ENCODE assay signal across 1 cellular context in genomic region chr6:132730560-132730959, GRCh38.
TF ChIP-seq lines count a peak whose summit lies in the region.

No MANE protein-coding gene starts in this region.

TF ChIP-seq in HepG2, 621 proteins besides CTCF, POLR2A, EP300 and RAD21 (continued from another document and continues in another):
- TF ChIP-seq, protein P1, sequence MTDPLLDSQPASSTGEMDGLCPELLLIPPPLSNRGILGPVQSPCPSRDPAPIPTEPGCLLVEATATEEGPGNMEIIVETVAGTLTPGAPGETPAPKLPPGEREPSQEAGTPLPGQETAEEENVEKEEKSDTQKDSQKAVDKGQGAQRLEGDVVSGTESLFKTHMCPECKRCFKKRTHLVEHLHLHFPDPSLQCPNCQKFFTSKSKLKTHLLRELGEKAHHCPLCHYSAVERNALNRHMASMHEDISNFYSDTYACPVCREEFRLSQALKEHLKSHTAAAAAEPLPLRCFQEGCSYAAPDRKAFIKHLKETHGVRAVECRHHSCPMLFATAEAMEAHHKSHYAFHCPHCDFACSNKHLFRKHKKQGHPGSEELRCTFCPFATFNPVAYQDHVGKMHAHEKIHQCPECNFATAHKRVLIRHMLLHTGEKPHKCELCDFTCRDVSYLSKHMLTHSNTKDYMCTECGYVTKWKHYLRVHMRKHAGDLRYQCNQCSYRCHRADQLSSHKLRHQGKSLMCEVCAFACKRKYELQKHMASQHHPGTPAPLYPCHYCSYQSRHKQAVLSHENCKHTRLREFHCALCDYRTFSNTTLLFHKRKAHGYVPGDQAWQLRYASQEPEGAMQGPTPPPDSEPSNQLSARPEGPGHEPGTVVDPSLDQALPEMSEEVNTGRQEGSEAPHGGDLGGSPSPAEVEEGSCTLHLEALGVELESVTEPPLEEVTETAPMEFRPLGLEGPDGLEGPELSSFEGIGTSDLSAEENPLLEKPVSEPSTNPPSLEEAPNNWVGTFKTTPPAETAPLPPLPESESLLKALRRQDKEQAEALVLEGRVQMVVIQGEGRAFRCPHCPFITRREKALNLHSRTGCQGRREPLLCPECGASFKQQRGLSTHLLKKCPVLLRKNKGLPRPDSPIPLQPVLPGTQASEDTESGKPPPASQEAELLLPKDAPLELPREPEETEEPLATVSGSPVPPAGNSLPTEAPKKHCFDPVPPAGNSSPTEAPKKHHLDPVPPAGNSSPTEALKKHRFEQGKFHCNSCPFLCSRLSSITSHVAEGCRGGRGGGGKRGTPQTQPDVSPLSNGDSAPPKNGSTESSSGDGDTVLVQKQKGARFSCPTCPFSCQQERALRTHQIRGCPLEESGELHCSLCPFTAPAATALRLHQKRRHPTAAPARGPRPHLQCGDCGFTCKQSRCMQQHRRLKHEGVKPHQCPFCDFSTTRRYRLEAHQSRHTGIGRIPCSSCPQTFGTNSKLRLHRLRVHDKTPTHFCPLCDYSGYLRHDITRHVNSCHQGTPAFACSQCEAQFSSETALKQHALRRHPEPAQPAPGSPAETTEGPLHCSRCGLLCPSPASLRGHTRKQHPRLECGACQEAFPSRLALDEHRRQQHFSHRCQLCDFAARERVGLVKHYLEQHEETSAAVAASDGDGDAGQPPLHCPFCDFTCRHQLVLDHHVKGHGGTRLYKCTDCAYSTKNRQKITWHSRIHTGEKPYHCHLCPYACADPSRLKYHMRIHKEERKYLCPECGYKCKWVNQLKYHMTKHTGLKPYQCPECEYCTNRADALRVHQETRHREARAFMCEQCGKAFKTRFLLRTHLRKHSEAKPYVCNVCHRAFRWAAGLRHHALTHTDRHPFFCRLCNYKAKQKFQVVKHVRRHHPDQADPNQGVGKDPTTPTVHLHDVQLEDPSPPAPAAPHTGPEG (CRISPR knock-in tag; IDR thresholded peaks at IDR 0.05): no peak
- TF ChIP-seq ZBTB1 (CRISPR knock-in tag; IDR thresholded peaks at IDR 0.05; ENCODE audit: borderline replicate concordance) (no peak), DRAP1 (CRISPR knock-in tag; IDR thresholded peaks at IDR 0.05) (no peak), PAXIP1 (CRISPR knock-in tag; conservative IDR thresholded peaks at IDR 0.05) (peak; percentile 71), ZNF326 (CRISPR knock-in tag; IDR thresholded peaks at IDR 0.05; ENCODE audit: borderline replicate concordance) (no peak), ZNF34 (CRISPR knock-in tag; IDR thresholded peaks at IDR 0.05; ENCODE audit: borderline replicate concordance) (no peak), ZNF230 (CRISPR knock-in tag; IDR thresholded peaks at IDR 0.05) (no peak), ZNF788 (CRISPR knock-in tag; IDR thresholded peaks at IDR 0.05; ENCODE audit: borderline replicate concordance) (no peak), NAIF1 (CRISPR knock-in tag; IDR thresholded peaks at IDR 0.05; ENCODE audit: borderline replicate concordance) (no peak), NR3C1 (CRISPR knock-in tag; IDR thresholded peaks at IDR 0.05) (no peak), RNF2 (conservative IDR thresholded peaks at IDR 0.05; ENCODE audit: low read depth) (no peak), ZSCAN20 (CRISPR knock-in tag; IDR thresholded peaks at IDR 0.05; ENCODE audit: borderline replicate concordance) (no peak), ZSCAN25 (CRISPR knock-in tag; IDR thresholded peaks at IDR 0.05) (no peak), EHMT2 (IDR thresholded peaks at IDR 0.05; ENCODE audit: borderline replicate concordance, low read depth, low read length) (no peak), CREBL2 (CRISPR knock-in tag; IDR thresholded peaks at IDR 0.05; ENCODE audit: borderline replicate concordance) (no peak), ZNF567 (CRISPR knock-in tag; IDR thresholded peaks at IDR 0.05; ENCODE audit: borderline replicate concordance) (no peak), ATM (IDR thresholded peaks at IDR 0.05; ENCODE audit: borderline replicate concordance) (no peak), ATF7 (IDR thresholded peaks at IDR 0.05) (peak; percentile 15; the same call in 1 of the 2 replicates), ATF7 (CRISPR knock-in tag; IDR thresholded peaks at IDR 0.05) (no peak), ZNF597 (CRISPR knock-in tag; IDR thresholded peaks at IDR 0.05) (no peak), CBX1 (IDR thresholded peaks at IDR 0.05; ENCODE audit: low read depth) (no peak), ZNF775 (CRISPR knock-in tag; IDR thresholded peaks at IDR 0.05; ENCODE audit: borderline replicate concordance) (no peak), LCORL (IDR thresholded peaks at IDR 0.05) (no peak), LCORL (CRISPR knock-in tag; IDR thresholded peaks at IDR 0.05) (0 out of 2 replicates have a peak, but pooled peaks have one; percentile 42), MNT (IDR thresholded peaks at IDR 0.05) (no peak), SNRNP70 (IDR thresholded peaks at IDR 0.05; ENCODE audit: low read depth, low read length) (no peak), ATAD3A (CRISPR knock-in tag; IDR thresholded peaks at IDR 0.05) (no peak), ZNF260 (CRISPR knock-in tag; IDR thresholded peaks at IDR 0.05; ENCODE audit: borderline replicate concordance, low read depth) (no peak), SMAD3 (CRISPR knock-in tag; IDR thresholded peaks at IDR 0.05) (no peak), MAFK (conservative IDR thresholded peaks at IDR 0.05 in 1 of 2, IDR thresholded peaks at IDR 0.05 in 1 of 2; ENCODE audit: low read length in 2 of 2) (peak; percentile 35 to 43; a peak in 3 of 4 replicates), SRSF1 (optimal IDR thresholded peaks at IDR 0.05; ENCODE audit: low read depth, low read length) (no peak), ZBTB3 (CRISPR knock-in tag; IDR thresholded peaks at IDR 0.05; ENCODE audit: borderline replicate concordance, low read depth) (no peak), DPF2 (CRISPR knock-in tag; IDR thresholded peaks at IDR 0.05; ENCODE audit: borderline replicate concordance, low read depth) (no peak), THAP11 (CRISPR knock-in tag; IDR thresholded peaks at IDR 0.05) (0 out of 2 replicates have a peak, but pooled peaks have one; percentile 16), ZNF589 (CRISPR knock-in tag; conservative IDR thresholded peaks at IDR 0.05) (no peak), ZNF644 (CRISPR knock-in tag; IDR thresholded peaks at IDR 0.05; ENCODE audit: low read depth) (no peak), BCL6 (CRISPR knock-in tag; IDR thresholded peaks at IDR 0.05) (peak; percentile 48; the same call in 1 of the 2 replicates), CENPT (CRISPR knock-in tag; IDR thresholded peaks at IDR 0.05; ENCODE audit: low read depth) (no peak), NFYB (CRISPR knock-in tag; IDR thresholded peaks at IDR 0.05) (no peak), TEAD3 (CRISPR knock-in tag; optimal IDR thresholded peaks at IDR 0.05; ENCODE audit: borderline replicate concordance) (peak; percentile 44)
- TF ChIP-seq, protein P2, sequence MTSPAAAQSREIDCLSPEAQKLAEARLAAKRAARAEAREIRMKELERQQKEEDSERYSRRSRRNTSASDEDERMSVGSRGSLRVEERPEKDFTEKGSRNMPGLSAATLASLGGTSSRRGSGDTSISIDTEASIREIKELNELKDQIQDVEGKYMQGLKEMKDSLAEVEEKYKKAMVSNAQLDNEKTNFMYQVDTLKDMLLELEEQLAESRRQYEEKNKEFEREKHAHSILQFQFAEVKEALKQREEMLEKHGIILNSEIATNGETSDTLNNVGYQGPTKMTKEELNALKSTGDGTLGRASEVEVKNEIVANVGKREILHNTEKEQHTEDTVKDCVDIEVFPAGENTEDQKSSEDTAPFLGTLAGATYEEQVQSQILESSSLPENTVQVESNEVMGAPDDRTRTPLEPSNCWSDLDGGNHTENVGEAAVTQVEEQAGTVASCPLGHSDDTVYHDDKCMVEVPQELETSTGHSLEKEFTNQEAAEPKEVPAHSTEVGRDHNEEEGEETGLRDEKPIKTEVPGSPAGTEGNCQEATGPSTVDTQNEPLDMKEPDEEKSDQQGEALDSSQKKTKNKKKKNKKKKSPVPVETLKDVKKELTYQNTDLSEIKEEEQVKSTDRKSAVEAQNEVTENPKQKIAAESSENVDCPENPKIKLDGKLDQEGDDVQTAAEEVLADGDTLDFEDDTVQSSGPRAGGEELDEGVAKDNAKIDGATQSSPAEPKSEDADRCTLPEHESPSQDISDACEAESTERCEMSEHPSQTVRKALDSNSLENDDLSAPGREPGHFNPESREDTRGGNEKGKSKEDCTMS (CRISPR knock-in tag; conservative IDR thresholded peaks at IDR 0.05): no peak
- TF ChIP-seq, protein P3, sequence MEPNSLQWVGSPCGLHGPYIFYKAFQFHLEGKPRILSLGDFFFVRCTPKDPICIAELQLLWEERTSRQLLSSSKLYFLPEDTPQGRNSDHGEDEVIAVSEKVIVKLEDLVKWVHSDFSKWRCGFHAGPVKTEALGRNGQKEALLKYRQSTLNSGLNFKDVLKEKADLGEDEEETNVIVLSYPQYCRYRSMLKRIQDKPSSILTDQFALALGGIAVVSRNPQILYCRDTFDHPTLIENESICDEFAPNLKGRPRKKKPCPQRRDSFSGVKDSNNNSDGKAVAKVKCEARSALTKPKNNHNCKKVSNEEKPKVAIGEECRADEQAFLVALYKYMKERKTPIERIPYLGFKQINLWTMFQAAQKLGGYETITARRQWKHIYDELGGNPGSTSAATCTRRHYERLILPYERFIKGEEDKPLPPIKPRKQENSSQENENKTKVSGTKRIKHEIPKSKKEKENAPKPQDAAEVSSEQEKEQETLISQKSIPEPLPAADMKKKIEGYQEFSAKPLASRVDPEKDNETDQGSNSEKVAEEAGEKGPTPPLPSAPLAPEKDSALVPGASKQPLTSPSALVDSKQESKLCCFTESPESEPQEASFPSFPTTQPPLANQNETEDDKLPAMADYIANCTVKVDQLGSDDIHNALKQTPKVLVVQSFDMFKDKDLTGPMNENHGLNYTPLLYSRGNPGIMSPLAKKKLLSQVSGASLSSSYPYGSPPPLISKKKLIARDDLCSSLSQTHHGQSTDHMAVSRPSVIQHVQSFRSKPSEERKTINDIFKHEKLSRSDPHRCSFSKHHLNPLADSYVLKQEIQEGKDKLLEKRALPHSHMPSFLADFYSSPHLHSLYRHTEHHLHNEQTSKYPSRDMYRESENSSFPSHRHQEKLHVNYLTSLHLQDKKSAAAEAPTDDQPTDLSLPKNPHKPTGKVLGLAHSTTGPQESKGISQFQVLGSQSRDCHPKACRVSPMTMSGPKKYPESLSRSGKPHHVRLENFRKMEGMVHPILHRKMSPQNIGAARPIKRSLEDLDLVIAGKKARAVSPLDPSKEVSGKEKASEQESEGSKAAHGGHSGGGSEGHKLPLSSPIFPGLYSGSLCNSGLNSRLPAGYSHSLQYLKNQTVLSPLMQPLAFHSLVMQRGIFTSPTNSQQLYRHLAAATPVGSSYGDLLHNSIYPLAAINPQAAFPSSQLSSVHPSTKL (CRISPR knock-in tag; IDR thresholded peaks at IDR 0.05): peak; percentile 84
- TF ChIP-seq, protein P4, sequence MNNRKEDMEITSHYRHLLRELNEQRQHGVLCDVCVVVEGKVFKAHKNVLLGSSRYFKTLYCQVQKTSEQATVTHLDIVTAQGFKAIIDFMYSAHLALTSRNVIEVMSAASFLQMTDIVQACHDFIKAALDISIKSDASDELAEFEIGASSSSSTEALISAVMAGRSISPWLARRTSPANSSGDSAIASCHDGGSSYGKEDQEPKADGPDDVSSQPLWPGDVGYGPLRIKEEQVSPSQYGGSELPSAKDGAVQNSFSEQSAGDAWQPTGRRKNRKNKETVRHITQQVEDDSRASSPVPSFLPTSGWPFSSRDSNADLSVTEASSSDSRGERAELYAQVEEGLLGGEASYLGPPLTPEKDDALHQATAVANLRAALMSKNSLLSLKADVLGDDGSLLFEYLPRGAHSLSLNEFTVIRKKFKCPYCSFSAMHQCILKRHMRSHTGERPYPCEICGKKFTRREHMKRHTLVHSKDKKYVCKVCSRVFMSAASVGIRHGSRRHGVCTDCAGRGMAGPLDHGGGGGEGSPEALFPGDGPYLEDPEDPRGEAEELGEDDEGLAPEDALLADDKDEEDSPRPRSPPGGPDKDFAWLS (CRISPR knock-in tag; IDR thresholded peaks at IDR 0.05; ENCODE audit: borderline replicate concordance): no peak
